Comparison of ENCODE assay signal across 8 cellular contexts in the genomic region with DNA sequence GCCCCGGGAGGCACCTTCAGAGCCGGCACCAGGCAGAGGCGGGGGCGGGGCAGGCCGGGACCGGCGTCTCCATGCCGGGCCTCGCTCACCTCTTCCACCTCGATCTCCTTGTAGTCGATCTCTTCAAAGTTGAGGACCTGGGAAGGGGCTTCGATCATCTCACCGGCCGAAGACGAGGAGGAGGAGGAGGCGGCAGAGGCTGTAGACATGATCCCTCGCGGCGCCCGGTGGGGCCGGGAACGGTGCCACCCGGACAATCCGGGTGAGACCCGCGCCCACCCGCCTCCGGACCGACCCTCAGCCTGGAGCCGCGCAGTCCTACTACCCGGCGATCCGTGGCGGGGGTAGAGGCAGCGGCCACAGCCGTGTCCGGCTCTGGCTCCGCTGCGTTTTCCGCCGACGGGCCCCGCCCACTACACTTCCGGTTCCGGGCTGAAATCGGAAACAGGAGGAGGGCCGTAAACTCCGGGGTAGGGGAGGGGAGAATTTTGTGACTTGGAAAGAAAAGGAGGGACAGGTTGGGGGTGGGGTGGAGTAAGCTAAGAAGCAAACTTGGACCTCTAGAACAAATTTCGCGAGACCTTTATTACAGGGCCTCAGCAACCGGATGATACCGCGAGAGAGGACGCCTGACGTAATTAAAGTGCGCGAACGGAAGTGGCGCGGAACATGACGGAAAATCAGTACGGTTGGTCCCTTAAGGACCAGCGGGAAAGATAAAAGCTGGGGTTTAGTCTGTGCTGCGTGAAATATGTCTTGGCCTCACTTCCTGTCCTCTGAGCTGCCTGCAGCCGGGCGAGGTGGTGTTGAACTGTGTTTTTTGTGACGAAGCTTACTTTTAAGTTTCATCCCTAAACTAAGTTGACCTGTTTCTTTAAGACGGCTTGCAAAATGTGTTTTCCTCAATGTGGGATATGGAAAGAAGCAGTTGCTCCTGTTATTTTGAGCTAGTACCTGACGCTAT. TPM values are rescaled to one million over a fixed set of nuclear protein-coding genes. Genes with fewer than 3 reads are reported as not detected.
DNase-seq lines count a peak whose midpoint lies in the region; ATAC-seq and TF ChIP-seq lines count a peak whose summit lies in the region.

MAP3K7 (minus strand) TSS at position 398 of the 964 bp plus-strand sequence; CDS start at position 209, 189 bp downstream.

- TF ChIP-seq CTCF in AG04450 (IDR thresholded peaks at IDR 0.05; ENCODE audit: low read depth, low read length) (no peak), WTC11 (IDR thresholded peaks at IDR 0.05) (no peak), cardiac fibroblast (IDR thresholded peaks at IDR 0.05; ENCODE audit: low read depth, low read length) (no peak)

- ATAC-seq in GM18909 (IDR thresholded peaks at IDR 0.05; ENCODE audit: poor library complexity, unreplicated experiment) (peak; percentile 91), HG03175 (IDR thresholded peaks at IDR 0.05; ENCODE audit: unreplicated experiment) (peak; percentile 92), WTC11 (peak; percentile 96)

- H3K4me3 ChIP-seq in AG04450 (ENCODE audit: low read depth, low read length) (peak within 1 kb of the TSS; percentile 82), cardiac fibroblast (replicated peaks in 1 of 2; ENCODE audit: low read depth in 2 of 2, low read length in 2 of 2) (peak within 1 kb of the TSS; percentile 93 to 99)

- peak within 1 kb of the TSS; percentile 100 for H3K27ac Mint-ChIP-seq in WTC11
- H3K27ac Mint-ChIP-seq in immature natural killer cell: peak within 1 kb of the TSS; percentile 98 to 100 (median 99)

- H3K27me3 ChIP-seq in AG04450 (ENCODE audit: control insufficient read depth, insufficient read depth, low read length): no peaks in the 10 kb centered on the region

- no peaks in the 10 kb centered on the region; the same call in 1 of the 2 replicates for H3K9me3 ChIP-seq in AG04450 (ENCODE audit: control insufficient read depth, insufficient read depth, low read length)

- H3K4me1 Mint-ChIP-seq in WTC11: peaks cover 30% of the 10 kb centered on the region
- peaks cover 42 to 53% of the 10 kb centered on the region in 2 donors for H3K4me1 Mint-ChIP-seq in immature natural killer cell

- peak; percentile 94 for DNase-seq in AG04450 (ENCODE audit: low read depth, low spot score)
- DNase-seq in NCI-H226: peak; percentile 93
- peak; percentile 89 for DNase-seq in WTC11 (ENCODE audit: low spot score)
- peak; percentile 98 to 99 for DNase-seq in cardiac fibroblast (ENCODE audit: low read depth in 2 of 2)
- peak; percentile 92 to 94 (median 93) for DNase-seq in immature natural killer cell
- peak; percentile 95 for DNase-seq in smooth muscle cell of the brain vasculature (ENCODE audit: low read depth, low spot score)

- CTCF ChIA-PET in AG04450 (lab: Charles Lee) (no interaction called here), WTC11 (lab: Charles Lee) (interaction anchor here (1.2 to 1.4 kb wide), 2 partner anchors 78 to 193 kb away, joined by 3 read pairs; no protein-coding TSS in a partner anchor)

- POLR2A ChIA-PET in AG04450 (lab: Yijun Ruan, JAX) (interaction anchor here (0.8 to 1.0 kb wide), 2 partner anchors 9 to 15 kb away, joined by 3 read pairs; no protein-coding TSS in a partner anchor), WTC11 (lab: Charles Lee) (interaction anchor here (0.6 to 1.3 kb wide), 4 partner anchors 15 to 108 kb away, joined by 3 to 5 read pairs (median 4); no protein-coding TSS in a partner anchor)

- H3K27me3 Mint-ChIP-seq in WTC11 (ENCODE audit: low read depth): peaks cover 32% of the 10 kb centered on the region
- H3K27me3 Mint-ChIP-seq in immature natural killer cell (ENCODE audit: low read depth in 3 of 3): peaks cover 9 to 19% (median 13%) of the 10 kb centered on the region in 3 donors

- H3K36me3 Mint-ChIP-seq in WTC11: peaks cover 2% of the 10 kb centered on the region; the same call in 1 of the 2 replicates
- no peaks in the 10 kb centered on the region for H3K36me3 Mint-ChIP-seq in immature natural killer cell

- no peaks in the 10 kb centered on the region for H3K9me3 Mint-ChIP-seq in WTC11
- no peaks in the 10 kb centered on the region for H3K9me3 Mint-ChIP-seq in immature natural killer cell

- peak within 1 kb of the TSS; percentile 92 for H3K27ac ChIP-seq in AG04450 (ENCODE audit: low read depth, low read length)

- peak within 1 kb of the TSS; percentile 99 for H3K4me3 Mint-ChIP-seq in WTC11
- H3K4me3 Mint-ChIP-seq in immature natural killer cell: peak within 1 kb of the TSS; percentile 95 to 99 (median 98)

TF ChIP-seq in WTC11, 78 proteins besides CTCF, POLR2A, EP300 and RAD21 (continues in another document):
- TF ChIP-seq PRRX2 (CRISPR knock-in tag; IDR thresholded peaks at IDR 0.05) (no peak), TP53 (CRISPR knock-in tag; IDR thresholded peaks at IDR 0.05) (no peak), GABPB1 (CRISPR knock-in tag; IDR thresholded peaks at IDR 0.05) (peak; percentile 82), FOXP1 (CRISPR knock-in tag; IDR thresholded peaks at IDR 0.05; ENCODE audit: borderline replicate concordance) (peak; percentile 55), AR (CRISPR knock-in tag; IDR thresholded peaks at IDR 0.05) (no peak), E2F5 (CRISPR knock-in tag; IDR thresholded peaks at IDR 0.05) (peak; percentile 13; the same call in 1 of the 2 replicates)
- TF ChIP-seq, protein P1, sequence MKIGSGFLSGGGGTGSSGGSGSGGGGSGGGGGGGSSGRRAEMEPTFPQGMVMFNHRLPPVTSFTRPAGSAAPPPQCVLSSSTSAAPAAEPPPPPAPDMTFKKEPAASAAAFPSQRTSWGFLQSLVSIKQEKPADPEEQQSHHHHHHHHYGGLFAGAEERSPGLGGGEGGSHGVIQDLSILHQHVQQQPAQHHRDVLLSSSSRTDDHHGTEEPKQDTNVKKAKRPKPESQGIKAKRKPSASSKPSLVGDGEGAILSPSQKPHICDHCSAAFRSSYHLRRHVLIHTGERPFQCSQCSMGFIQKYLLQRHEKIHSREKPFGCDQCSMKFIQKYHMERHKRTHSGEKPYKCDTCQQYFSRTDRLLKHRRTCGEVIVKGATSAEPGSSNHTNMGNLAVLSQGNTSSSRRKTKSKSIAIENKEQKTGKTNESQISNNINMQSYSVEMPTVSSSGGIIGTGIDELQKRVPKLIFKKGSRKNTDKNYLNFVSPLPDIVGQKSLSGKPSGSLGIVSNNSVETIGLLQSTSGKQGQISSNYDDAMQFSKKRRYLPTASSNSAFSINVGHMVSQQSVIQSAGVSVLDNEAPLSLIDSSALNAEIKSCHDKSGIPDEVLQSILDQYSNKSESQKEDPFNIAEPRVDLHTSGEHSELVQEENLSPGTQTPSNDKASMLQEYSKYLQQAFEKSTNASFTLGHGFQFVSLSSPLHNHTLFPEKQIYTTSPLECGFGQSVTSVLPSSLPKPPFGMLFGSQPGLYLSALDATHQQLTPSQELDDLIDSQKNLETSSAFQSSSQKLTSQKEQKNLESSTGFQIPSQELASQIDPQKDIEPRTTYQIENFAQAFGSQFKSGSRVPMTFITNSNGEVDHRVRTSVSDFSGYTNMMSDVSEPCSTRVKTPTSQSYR (CRISPR knock-in tag; IDR thresholded peaks at IDR 0.05): 0 out of 2 replicates have a peak, but pooled peaks have one; percentile 37
- TF ChIP-seq, protein P2, sequence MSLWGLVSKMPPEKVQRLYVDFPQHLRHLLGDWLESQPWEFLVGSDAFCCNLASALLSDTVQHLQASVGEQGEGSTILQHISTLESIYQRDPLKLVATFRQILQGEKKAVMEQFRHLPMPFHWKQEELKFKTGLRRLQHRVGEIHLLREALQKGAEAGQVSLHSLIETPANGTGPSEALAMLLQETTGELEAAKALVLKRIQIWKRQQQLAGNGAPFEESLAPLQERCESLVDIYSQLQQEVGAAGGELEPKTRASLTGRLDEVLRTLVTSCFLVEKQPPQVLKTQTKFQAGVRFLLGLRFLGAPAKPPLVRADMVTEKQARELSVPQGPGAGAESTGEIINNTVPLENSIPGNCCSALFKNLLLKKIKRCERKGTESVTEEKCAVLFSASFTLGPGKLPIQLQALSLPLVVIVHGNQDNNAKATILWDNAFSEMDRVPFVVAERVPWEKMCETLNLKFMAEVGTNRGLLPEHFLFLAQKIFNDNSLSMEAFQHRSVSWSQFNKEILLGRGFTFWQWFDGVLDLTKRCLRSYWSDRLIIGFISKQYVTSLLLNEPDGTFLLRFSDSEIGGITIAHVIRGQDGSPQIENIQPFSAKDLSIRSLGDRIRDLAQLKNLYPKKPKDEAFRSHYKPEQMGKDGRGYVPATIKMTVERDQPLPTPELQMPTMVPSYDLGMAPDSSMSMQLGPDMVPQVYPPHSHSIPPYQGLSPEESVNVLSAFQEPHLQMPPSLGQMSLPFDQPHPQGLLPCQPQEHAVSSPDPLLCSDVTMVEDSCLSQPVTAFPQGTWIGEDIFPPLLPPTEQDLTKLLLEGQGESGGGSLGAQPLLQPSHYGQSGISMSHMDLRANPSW (CRISPR knock-in tag; conservative IDR thresholded peaks at IDR 0.05; ENCODE audit: low read depth): no peak

RNA-seq across cellular contexts. Expression of gene MAP3K7, which starts in this region (rescaled TPM):
- 40.1 and 52.4 TPM in 2 replicates for polyA plus RNA-seq in AG04450 (2011; rRNA removed)
- 27.6 and 40.8 TPM in 2 replicates for polyA minus RNA-seq in AG04450 (2011; rRNA and poly(A)+ RNA removed)
- 32.2 to 36.7 TPM (median 34.8 TPM) in 3 replicates for total RNA-seq in WTC11 (2021)
- polyA plus RNA-seq in immature natural killer cell: 10 to 100 TPM; 15.7 to 26.4 (median 24.8) TPM

Comparison
In these comparisons a context has a peak if more than half of its experiments do, and no peak if none do; other contexts are left out.
1. Peak in every context shown above with its lines: DNase-seq, ATAC-seq, H3K4me3 ChIP-seq and H3K27ac ChIP-seq.